Comparison of ENCODE assay signal across 16 cellular contexts in genomic region chr17:31453896-31454295, GRCh38.
"Had no signal": no experiment of that assay in that cellular context is flagged by ENCODE, and none has a peak within 500 bp of the region (broad histone marks: within the 10 kb centered on the region; RNA-seq: fewer than 3 reads in every experiment).

No MANE protein-coding gene starts in this region.

- DNase-seq: activated CD4-positive, alpha-beta T cell treated with anti-CD3 and anti-CD28 coated beads for 36 hours; activated CD4-positive, CD25-positive, alpha-beta regulatory T cell; activated naive CD4-positive, alpha-beta T cell; activated T-cell treated with anti-CD3 and anti-CD28 coated beads for 4 hours; activated T-cell treated with anti-CD3 and anti-CD28 coated beads, Interleukin-2, amount 50 U/mL, for 72 hours; anterior cingulate cortex; endodermal cell; foreskin keratinocyte; heart right ventricle; kidney glomerular epithelial cell; left lung; lower lobe of right lung; mesenchymal stem cell; right cardiac atrium; stimulated activated CD4-positive, alpha-beta T cell treated with anti-CD3 and anti-CD28 coated beads, Interleukin-2, amount 100 ng/mL, for 48 hours had no signal

- H3K27me3 ChIP-seq: foreskin keratinocyte, heart right ventricle, left lung had no signal

- H3K4me3 ChIP-seq: esophagus muscularis mucosa, heart right ventricle, left lung, lower lobe of right lung had no signal

- H3K27ac ChIP-seq: esophagus muscularis mucosa, foreskin keratinocyte, heart right ventricle, left lung, lower lobe of right lung had no signal

- H3K9me3 ChIP-seq: esophagus muscularis mucosa, heart right ventricle, left lung, lower lobe of right lung had no signal

- H3K4me1 ChIP-seq: esophagus muscularis mucosa, foreskin keratinocyte had no signal

- H3K36me3 ChIP-seq: esophagus muscularis mucosa, heart right ventricle, left lung, lower lobe of right lung had no signal
